8 cellular contexts compared by ENCODE assay signal in the genomic region with DNA sequence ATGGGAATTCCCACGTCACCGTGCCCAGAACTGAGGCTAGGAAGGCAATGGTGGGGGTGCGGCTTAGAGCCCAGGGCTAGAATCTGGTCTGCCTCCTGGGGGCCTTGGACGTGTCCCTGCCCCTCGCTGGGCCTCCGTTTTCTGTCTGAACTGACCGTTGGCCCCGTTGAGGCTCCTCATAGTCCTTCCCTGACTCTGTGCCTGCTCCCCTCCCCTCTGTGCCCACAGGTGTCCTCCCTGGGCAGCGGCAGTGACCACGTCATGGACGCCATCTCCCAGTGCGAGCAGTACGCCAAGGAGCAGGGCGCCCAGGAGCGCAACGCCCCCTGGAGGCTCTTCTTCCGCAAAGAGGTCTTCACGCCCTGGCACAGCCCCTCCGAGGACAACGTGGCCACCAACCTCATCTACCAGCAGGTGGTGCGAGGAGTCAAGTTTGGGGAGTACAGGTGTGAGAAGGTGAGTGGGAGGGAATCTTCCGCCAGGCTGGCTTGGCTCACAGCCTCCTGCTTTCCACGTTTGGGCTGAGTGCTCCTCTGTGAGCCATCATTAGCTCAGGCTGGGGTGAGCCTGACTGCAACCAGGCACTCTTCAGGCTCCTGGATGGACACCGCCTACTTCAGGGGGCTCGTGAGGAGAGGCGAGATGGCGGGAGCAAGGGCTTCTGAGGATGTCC.
DNase-seq lines count a peak whose midpoint lies in the region; ATAC-seq and TF ChIP-seq lines count a peak whose summit lies in the region.

No MANE protein-coding gene starts in this region.

- peak; percentile 17 to 90 (median 64) for TF ChIP-seq CTCF in esophagus squamous epithelium (IDR thresholded peaks at IDR 0.05)
- TF ChIP-seq CTCF in prostate gland (IDR thresholded peaks at IDR 0.05) = peak; percentile 72 to 94 (median 84)

- H3K36me3 ChIP-seq in esophagus squamous epithelium (no peaks in the 10 kb centered on the region), prostate gland (no peaks in the 10 kb centered on the region)

- H3K27ac ChIP-seq in esophagus squamous epithelium = no peak overlapping the region
- H3K27ac ChIP-seq in prostate gland = peak overlapping the region; percentile 24 to 75

- H3K4me1 ChIP-seq in esophagus squamous epithelium (peaks cover 0 to 9% (median 0%) of the 10 kb centered on the region in 3 donors), prostate gland (replicated peaks) (no peaks in the 10 kb centered on the region)

- H3K27me3 ChIP-seq in esophagus squamous epithelium (peaks cover 0 to 4% (median 0%) of the 10 kb centered on the region in 4 donors), prostate gland (replicated peaks; ENCODE audit: insufficient read depth) (no peaks in the 10 kb centered on the region)

- ATAC-seq in GM21576 (IDR thresholded peaks at IDR 0.05; ENCODE audit: unreplicated experiment) = no peak

- H3K4me3 ChIP-seq in esophagus squamous epithelium = peak overlapping the region in 2 of 4 donors; percentile 8 to 15
- H3K4me3 ChIP-seq in prostate gland = peak overlapping the region; percentile 24 to 30

- 38 to 40% methylated on average over 15 of the region's 27 CpGs for WGBS in esophagus squamous epithelium, 2 donors
- 55% methylated on average over 27 of the region's 27 CpGs for WGBS in prostate gland

- DNase-seq in NCI-H82 (lab: John Stamatoyannopoulos, UW) (peak; percentile 10), NCI-H82 treated with DMSO at 0.1 percent for 48 hours (lab: John Stamatoyannopoulos, UW; ENCODE audit: unreplicated experiment) (no peak), NCI-H2029 treated with DMSO at 0.1 percent for 48 hours (lab: John Stamatoyannopoulos, UW) (peak; percentile 88), esophagus squamous epithelium (lab: John Stamatoyannopoulos, UW) (no peak), prostate gland (ENCODE audit: low spot score) (peak; percentile 81), NCI-H1694 treated with DMSO at 0.1 percent for 48 hours (lab: John Stamatoyannopoulos, UW) (no peak)
- peak; percentile 73 for DNase-seq in activated CD8-positive, alpha-beta memory T cell treated with anti-CD3 and anti-CD28 coated beads for 24 hours

- TF ChIP-seq POLR2A in esophagus squamous epithelium (IDR thresholded peaks at IDR 0.05) = no peak
- TF ChIP-seq POLR2A in prostate gland (IDR thresholded peaks at IDR 0.05) = no peak

- intact Hi-C loops in esophagus squamous epithelium (cut with DNase I) (loop anchor here (5.0 kb wide), 1 partner anchor 355 kb away; no protein-coding TSS in a partner anchor), prostate gland (cut with DNase I) (loop anchor here (5.0 kb wide), 1 partner anchor 360 kb away; no protein-coding TSS in a partner anchor)

- H3K9me3 ChIP-seq in esophagus squamous epithelium (no peaks in the 10 kb centered on the region), prostate gland (no peaks in the 10 kb centered on the region)

Comparison
In these comparisons a context has a peak if more than half of its experiments do, and no peak if none do; other contexts are left out.
1. DNase-seq: peak in NCI-H82 (single experiment), NCI-H2029 treated with DMSO at 0.1 percent for 48 hours (single experiment), activated CD8-positive, alpha-beta memory T cell treated with anti-CD3 and anti-CD28 coated beads for 24 hours (single experiment) and prostate gland (single experiment); none in NCI-H82 treated with DMSO at 0.1 percent for 48 hours (single experiment), esophagus squamous epithelium (single experiment) and NCI-H1694 treated with DMSO at 0.1 percent for 48 hours (single experiment).
2. H3K27ac ChIP-seq: peak in prostate gland (2 of 2); none in esophagus squamous epithelium (0 of 4).